Comparison of ENCODE assay signal across 28 cellular contexts in genomic region chr7:70052691-70053090, GRCh38.
DNase-seq lines count a peak whose midpoint lies in the region; TF ChIP-seq lines count a peak whose summit lies in the region.
"Had no signal": no experiment of that assay in that cellular context is flagged by ENCODE, and none has a peak within 500 bp of the region (broad histone marks: within the 10 kb centered on the region; RNA-seq: fewer than 3 reads in every experiment).

No MANE protein-coding gene starts in this region.

- no peaks in the 10 kb centered on the region for H3K79me2 ChIP-seq in OCI-LY7 (ENCODE audit: insufficient read depth, low read depth, low read length)

- no peaks in the 10 kb centered on the region for H3K9me3 Mint-ChIP-seq in type B pancreatic cell
- H3K9me3 Mint-ChIP-seq: activated CD4-positive, alpha-beta memory T cell treated with anti-CD3 and anti-CD28 coated beads, Interleukin-2, amount 10 ng/mL, durations not matched to agents 7 days and 5 days; activated T-helper 1 cell treated with anti-CD3 and anti-CD28 coated beads, Interleukin-12 subunit alpha, Interleukin-12 subunit beta, Interleukin-2, Interleukin-4 antibody, amounts not matched to agents 30 ng/mL and 10 ng/mL and 1 ng/mL, durations not matched to agents 14 hours and 24 hours and 36 hours; CD8-positive, alpha-beta T cell had no signal

- H3K36me3 Mint-ChIP-seq in type B pancreatic cell: peaks cover 3% of the 10 kb centered on the region
- H3K36me3 Mint-ChIP-seq: CD8-positive, alpha-beta T cell had no signal

- no peak overlapping the region for H3K4me3 ChIP-seq in AG04449 (ENCODE audit: low read depth, low read length)
- H3K4me3 ChIP-seq in OCI-LY7 (ENCODE audit: low read depth, low read length, poor library complexity, severe bottlenecking): no peak overlapping the region
- H3K4me3 ChIP-seq: left ventricle myocardium inferior, MG63, transverse colon had no signal

- no peak overlapping the region for H3K27ac Mint-ChIP-seq in type B pancreatic cell
- H3K27ac Mint-ChIP-seq: activated CD4-positive, alpha-beta memory T cell treated with anti-CD3 and anti-CD28 coated beads, Interleukin-2, amount 10 ng/mL, durations not matched to agents 7 days and 5 days; activated T-helper 1 cell treated with anti-CD3 and anti-CD28 coated beads, Interleukin-12 subunit alpha, Interleukin-12 subunit beta, Interleukin-2, Interleukin-4 antibody, amounts not matched to agents 30 ng/mL and 10 ng/mL and 1 ng/mL, durations not matched to agents 14 hours and 24 hours and 36 hours; B cell; CD8-positive, alpha-beta T cell; progenitor cell of endocrine pancreas had no signal

- CTCF ChIA-PET in AG04449 (lab: Yijun Ruan, JAX): interaction anchor here (1.3 to 4.3 kb wide), 4 partner anchors 10 to 646 kb away, joined by 3 to 51 read pairs (median 20); no protein-coding TSS in a partner anchor
- CTCF ChIA-PET in OCI-LY7 (lab: Charles Lee; ENCODE audit: unreplicated experiment): no interaction called here

- H3K4me3 Mint-ChIP-seq in type B pancreatic cell: no peak overlapping the region
- H3K4me3 Mint-ChIP-seq: activated CD4-positive, alpha-beta memory T cell treated with anti-CD3 and anti-CD28 coated beads, Interleukin-2, amount 10 ng/mL, durations not matched to agents 7 days and 5 days; activated T-helper 1 cell treated with anti-CD3 and anti-CD28 coated beads, Interleukin-12 subunit alpha, Interleukin-12 subunit beta, Interleukin-2, Interleukin-4 antibody, amounts not matched to agents 30 ng/mL and 10 ng/mL and 1 ng/mL, durations not matched to agents 14 hours and 24 hours and 36 hours; B cell; CD8-positive, alpha-beta T cell had no signal

- no peaks in the 10 kb centered on the region for H3K9me3 ChIP-seq in OCI-LY7 (ENCODE audit: low read length)
- H3K9me3 ChIP-seq: left ventricle myocardium inferior, MG63, transverse colon had no signal

- H3K4me1 Mint-ChIP-seq in type B pancreatic cell (ENCODE audit: unreplicated experiment): peaks cover 16% of the 10 kb centered on the region
- H3K4me1 Mint-ChIP-seq: activated CD4-positive, alpha-beta memory T cell treated with anti-CD3 and anti-CD28 coated beads, Interleukin-2, amount 10 ng/mL, durations not matched to agents 7 days and 5 days had no signal

- TF ChIP-seq CTCF in AG04449 (IDR thresholded peaks at IDR 0.05; ENCODE audit: insufficient read depth, low read length, missing control alignments) (no peak), type B pancreatic cell (conservative IDR thresholded peaks at IDR 0.05) (no peak), OCI-LY7 (conservative IDR thresholded peaks at IDR 0.05; ENCODE audit: low read length) (no peak)

- H3K27me3 Mint-ChIP-seq in type B pancreatic cell: peaks cover 4% of the 10 kb centered on the region
- H3K27me3 Mint-ChIP-seq: activated CD4-positive, alpha-beta memory T cell treated with anti-CD3 and anti-CD28 coated beads, Interleukin-2, amount 10 ng/mL, durations not matched to agents 7 days and 5 days; B cell; progenitor cell of endocrine pancreas had no signal

- intact Hi-C loops in OCI-LY7 (cut with micrococcal nuclease; ENCODE audit: unreplicated experiment): no loop called here

- DNase-seq in AG04449 (ENCODE audit: low read depth, low spot score) (peak; percentile 76), M059J (ENCODE audit: low read depth) (peak; percentile 25), astrocyte of the hippocampus (ENCODE audit: low read depth, low spot score) (peak; percentile 66), myocyte (ENCODE audit: low read depth) (peak; percentile 20), type B pancreatic cell (ENCODE audit: extremely low spot score, unreplicated experiment) (no peak), NCI-H1105 treated with DMSO at 0.1 percent for 48 hours (lab: John Stamatoyannopoulos, UW) (no peak), OCI-LY7 (ENCODE audit: low spot score) (no peak), NCI-H774 (lab: John Stamatoyannopoulos, UW) (no peak)
- DNase-seq: 8988T; activated CD4-positive, alpha-beta memory T cell treated with anti-CD3 and anti-CD28 coated beads, Interleukin-2, amount 10 ng/mL, durations not matched to agents 7 days and 5 days; activated CD8-positive, alpha-beta memory T cell treated with anti-CD3 and anti-CD28 coated beads, Interleukin-2, amount 50 U/mL, for 4 hours; activated naive CD4-positive, alpha-beta T cell treated with Interleukin-2 at 50 U/mL for 16 hours; CD8-positive, alpha-beta T cell; islet precursor cell; KG1; left ventricle myocardium inferior; mesendoderm; NCI-H1105; NCI-H524 treated with DMSO at 0.1 percent for 48 hours; PC-3; stimulated activated CD4-positive, alpha-beta T cell treated with anti-CD3 and anti-CD28 coated beads, Interleukin-4, amount 100 ng/mL, for 4 hours; T-helper 2 cell; transverse colon had no signal

- no peak overlapping the region for H3K27ac ChIP-seq in OCI-LY7 (ENCODE audit: low read depth, low read length, poor library complexity, severe bottlenecking)
- H3K27ac ChIP-seq: HL-60, left ventricle myocardium inferior, transverse colon had no signal

- POLR2A ChIA-PET in AG04449 (lab: Yijun Ruan, JAX): interaction anchor here (0.6 to 1.1 kb wide), 3 partner anchors 20 to 544 kb away, joined by 3 to 7 read pairs (median 3); no protein-coding TSS in a partner anchor
- POLR2A ChIA-PET in OCI-LY7 (lab: Charles Lee): interaction anchor here (0.6 to 1.3 kb wide), 6 partner anchors 7 to 1531 kb away, joined by 3 to 4 read pairs (median 3); no protein-coding TSS in a partner anchor

- no peak overlapping the region for H2AFZ ChIP-seq in OCI-LY7 (ENCODE audit: low read length)

- BruUV-seq in OCI-LY7 (replicated peaks; lab: Mats Ljungman, UMichigan): no TSS peak

- H3K9me2 ChIP-seq in OCI-LY7 (ENCODE audit: insufficient read depth, low read length): no peaks in the 10 kb centered on the region

- no peaks in the 10 kb centered on the region; the same call in 1 of the 2 replicates for H4K20me1 ChIP-seq in OCI-LY7 (ENCODE audit: insufficient read depth, low read length)

- H3K36me3 ChIP-seq in OCI-LY7 (ENCODE audit: insufficient read depth, low read length): no peaks in the 10 kb centered on the region
- H3K36me3 ChIP-seq: left ventricle myocardium inferior, MG63, transverse colon had no signal

- no peaks in the 10 kb centered on the region for H3K4me1 ChIP-seq in OCI-LY7 (ENCODE audit: insufficient read depth, low read length, poor library complexity, severe bottlenecking)

- no peak overlapping the region for H3K4me2 ChIP-seq in OCI-LY7 (ENCODE audit: low read length)

Comparison
In these comparisons a context has a peak if more than half of its experiments do, and no peak if none do; other contexts are left out.
1. DNase-seq: peak in AG04449 (single experiment), M059J (single experiment), astrocyte of the hippocampus (single experiment) and myocyte (single experiment); none in type B pancreatic cell (single experiment), NCI-H1105 treated with DMSO at 0.1 percent for 48 hours (single experiment), OCI-LY7 (single experiment) and NCI-H774 (single experiment).